ENCODE assay signal across 8 cellular contexts in genomic region chr12:118103231-118103600, GRCh38. TPM values are rescaled to one million over a fixed set of nuclear protein-coding genes. Genes with fewer than 3 reads are reported as not detected.
DNase-seq lines count a peak whose midpoint lies in the region; TF ChIP-seq lines count a peak whose summit lies in the region.

No MANE protein-coding gene starts in this region.

- intact Hi-C loops in esophagus squamous epithelium (cut with DNase I) = no loop called here

- peak overlapping the region; percentile 96 for H3K4me3 Mint-ChIP-seq in neural crest cell

- no peak for TF ChIP-seq POLR2A in esophagus squamous epithelium (IDR thresholded peaks at IDR 0.05)

- H3K4me1 ChIP-seq in BLaER1 = peaks cover 41% of the 10 kb centered on the region
- H3K4me1 ChIP-seq in HAP-1 = peaks cover 30% of the 10 kb centered on the region
- H3K4me1 ChIP-seq in esophagus squamous epithelium = peaks cover 5 to 54% (median 14%) of the 10 kb centered on the region in 3 donors

- H3K4me1 Mint-ChIP-seq in neural crest cell = peaks cover 17% of the 10 kb centered on the region

- no peaks in the 10 kb centered on the region for H3K9me3 Mint-ChIP-seq in neural crest cell

- H4K20me1 ChIP-seq in BLaER1 = no peaks in the 10 kb centered on the region

- peak overlapping the region; percentile 89 for H3K4me3 ChIP-seq in BLaER1
- peak overlapping the region; percentile 86 for H3K4me3 ChIP-seq in HAP-1
- H3K4me3 ChIP-seq in SK-N-MC = peak overlapping the region; percentile 77
- H3K4me3 ChIP-seq in esophagus squamous epithelium = peak overlapping the region; percentile 65 to 89 (median 79)

- DNase-seq in HAP-1 (ENCODE audit: low spot score in 2 of 2) = peak; percentile 7 to 55
- no peak for DNase-seq in SK-N-MC (ENCODE audit: low read depth, low spot score)
- DNase-seq in esophagus squamous epithelium (lab: John Stamatoyannopoulos, UW) = no peak
- no peak for DNase-seq in neural crest cell (ENCODE audit: low read depth, low spot score)
- DNase-seq in occipital lobe (lab: John Stamatoyannopoulos, UW) = no peak
- no peak for DNase-seq in NCI-H2081 treated with DMSO at 0.1 percent for 48 hours (lab: John Stamatoyannopoulos, UW)
- no peak for DNase-seq in COLO829 (ENCODE audit: low spot score)

- H3K4me2 ChIP-seq in BLaER1 = peak overlapping the region; percentile 85

- no peaks in the 10 kb centered on the region for H3K27me3 ChIP-seq in BLaER1
- H3K27me3 ChIP-seq in HAP-1 (ENCODE audit: low read depth) = no peaks in the 10 kb centered on the region
- no peaks in the 10 kb centered on the region for H3K27me3 ChIP-seq in esophagus squamous epithelium

- H3K27me3 Mint-ChIP-seq in neural crest cell (ENCODE audit: low read depth) = peaks cover 2% of the 10 kb centered on the region

- in situ Hi-C loops in HAP-1 (cut with MboI; ENCODE audit: low sequenced_read_pairs) = no loop called here

- H3K9me3 ChIP-seq in BLaER1 = no peaks in the 10 kb centered on the region
- H3K9me3 ChIP-seq in HAP-1 = no peaks in the 10 kb centered on the region
- H3K9me3 ChIP-seq in SK-N-MC (ENCODE audit: low read depth, low read length) = no peaks in the 10 kb centered on the region
- H3K9me3 ChIP-seq in esophagus squamous epithelium = no peaks in the 10 kb centered on the region

- H3K36me3 ChIP-seq in BLaER1 (no peaks in the 10 kb centered on the region), HAP-1 (replicated peaks) (no peaks in the 10 kb centered on the region; the same call in 1 of the 2 replicates), SK-N-MC (ENCODE audit: insufficient read depth, low read length) (no peaks in the 10 kb centered on the region), esophagus squamous epithelium (no peaks in the 10 kb centered on the region)

- 1% methylated on average over 12 to 25 of the region's 30 CpGs for WGBS in esophagus squamous epithelium, 2 donors

- no peaks in the 10 kb centered on the region for H3K36me3 Mint-ChIP-seq in neural crest cell (ENCODE audit: low read depth)

- TF ChIP-seq CTCF in esophagus squamous epithelium (IDR thresholded peaks at IDR 0.05) (no peak), neural crest cell (conservative IDR thresholded peaks at IDR 0.05) (no peak)

- H3K27ac Mint-ChIP-seq in neural crest cell (ENCODE audit: unreplicated experiment) = no peak overlapping the region

- peak overlapping the region; percentile 84 for H3K9ac ChIP-seq in BLaER1
- H3K9ac ChIP-seq in SK-N-MC (ENCODE audit: insufficient read length) = peak overlapping the region; percentile 14

- peak overlapping the region; percentile 87 for H3K27ac ChIP-seq in BLaER1
- no peak overlapping the region for H3K27ac ChIP-seq in SK-N-MC
- H3K27ac ChIP-seq in esophagus squamous epithelium = peak overlapping the region; percentile 79 to 88 (median 86)

RNA-seq across cellular contexts. Expression of gene VSIG10, which starts 0.6 kb away (rescaled TPM):
- 10 to 100 TPM; 11.9 to 47.1 (median 25.8) TPM for total RNA-seq in esophagus squamous epithelium
- total RNA-seq in neural crest cell = 26.8 and 30.1 TPM in 2 replicates
- total RNA-seq in occipital lobe = 15.4 TPM

RNA-seq across cellular contexts. Expression of gene PEBP1, which starts 32.7 kb away (rescaled TPM):
- total RNA-seq in esophagus squamous epithelium (100 to 1,000 TPM; 166 to 237 (median 192) TPM), neural crest cell (305 and 317 TPM in 2 replicates), occipital lobe (266 TPM)

RNA-seq across cellular contexts. Expression of gene WSB2, which starts 42.2 kb away (rescaled TPM):
- total RNA-seq in esophagus squamous epithelium (10 to 100 TPM; 67.5 to 79.5 (median 74.1) TPM), neural crest cell (77.3 and 78.6 TPM in 2 replicates), occipital lobe (415 TPM)

Comparison
In these comparisons a context has a peak if more than half of its experiments do, and no peak if none do; other contexts are left out.
1. DNase-seq: peak in HAP-1 (2 of 2); none in SK-N-MC (single experiment), esophagus squamous epithelium (single experiment), neural crest cell (single experiment), occipital lobe (single experiment), NCI-H2081 treated with DMSO at 0.1 percent for 48 hours (single experiment) and COLO829 (single experiment).
2. Peak in every context shown above with its lines, with median percentiles within 50 percentile points of each other: H3K4me3 ChIP-seq.